Comparison of ENCODE assay signal across 1 cellular context in the genomic region with DNA sequence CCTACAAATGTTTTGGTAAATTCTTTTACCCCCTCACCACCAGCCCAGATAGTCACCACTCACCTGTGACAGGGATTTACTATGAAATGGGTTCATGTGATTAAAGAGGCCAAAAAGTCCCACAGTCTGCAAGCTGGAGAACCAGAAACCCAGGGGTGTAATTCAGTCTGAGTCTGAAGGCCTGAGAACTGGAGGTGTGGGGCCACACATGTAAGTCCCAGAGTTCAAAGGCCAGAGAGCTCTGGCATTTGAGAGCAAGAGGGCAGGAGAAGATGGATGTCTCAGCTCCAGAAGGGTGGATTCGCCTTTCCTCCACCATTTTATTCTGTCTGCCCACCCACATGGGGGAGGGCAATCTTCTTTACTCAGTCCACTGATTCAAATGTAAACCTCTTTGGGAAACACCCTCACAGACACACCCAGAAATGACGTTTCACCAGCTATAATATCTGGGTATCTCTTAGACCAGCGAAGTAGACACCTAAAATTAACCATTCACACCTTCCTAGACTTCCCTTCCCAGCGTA.
TF ChIP-seq lines count a peak whose summit lies in the region.

No MANE protein-coding gene starts in this region.

TF ChIP-seq in K562, 482 proteins besides CTCF, POLR2A, EP300 and RAD21 (continued from another document and continues in another):
- TF ChIP-seq, protein P1, sequence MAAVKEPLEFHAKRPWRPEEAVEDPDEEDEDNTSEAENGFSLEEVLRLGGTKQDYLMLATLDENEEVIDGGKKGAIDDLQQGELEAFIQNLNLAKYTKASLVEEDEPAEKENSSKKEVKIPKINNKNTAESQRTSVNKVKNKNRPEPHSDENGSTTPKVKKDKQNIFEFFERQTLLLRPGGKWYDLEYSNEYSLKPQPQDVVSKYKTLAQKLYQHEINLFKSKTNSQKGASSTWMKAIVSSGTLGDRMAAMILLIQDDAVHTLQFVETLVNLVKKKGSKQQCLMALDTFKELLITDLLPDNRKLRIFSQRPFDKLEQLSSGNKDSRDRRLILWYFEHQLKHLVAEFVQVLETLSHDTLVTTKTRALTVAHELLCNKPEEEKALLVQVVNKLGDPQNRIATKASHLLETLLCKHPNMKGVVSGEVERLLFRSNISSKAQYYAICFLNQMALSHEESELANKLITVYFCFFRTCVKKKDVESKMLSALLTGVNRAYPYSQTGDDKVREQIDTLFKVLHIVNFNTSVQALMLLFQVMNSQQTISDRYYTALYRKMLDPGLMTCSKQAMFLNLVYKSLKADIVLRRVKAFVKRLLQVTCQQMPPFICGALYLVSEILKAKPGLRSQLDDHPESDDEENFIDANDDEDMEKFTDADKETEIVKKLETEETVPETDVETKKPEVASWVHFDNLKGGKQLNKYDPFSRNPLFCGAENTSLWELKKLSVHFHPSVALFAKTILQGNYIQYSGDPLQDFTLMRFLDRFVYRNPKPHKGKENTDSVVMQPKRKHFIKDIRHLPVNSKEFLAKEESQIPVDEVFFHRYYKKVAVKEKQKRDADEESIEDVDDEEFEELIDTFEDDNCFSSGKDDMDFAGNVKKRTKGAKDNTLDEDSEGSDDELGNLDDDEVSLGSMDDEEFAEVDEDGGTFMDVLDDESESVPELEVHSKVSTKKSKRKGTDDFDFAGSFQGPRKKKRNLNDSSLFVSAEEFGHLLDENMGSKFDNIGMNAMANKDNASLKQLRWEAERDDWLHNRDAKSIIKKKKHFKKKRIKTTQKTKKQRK (IDR thresholded peaks at IDR 0.05; ENCODE audit: borderline replicate concordance, low read depth, low read length), result no peak
- TF ChIP-seq ATF1 (CRISPR knock-in tag; IDR thresholded peaks at IDR 0.05) (no peak), ATF1 (tag; IDR thresholded peaks at IDR 0.05) (no peak), KLF16 (IDR thresholded peaks at IDR 0.05) (no peak), ZNF384 (IDR thresholded peaks at IDR 0.05; ENCODE audit: low read depth, low read length) (no peak), PCBP1 (IDR thresholded peaks at IDR 0.05; ENCODE audit: low read depth, low read length, poor library complexity, severe bottlenecking) (no peak), ATF7 (IDR thresholded peaks at IDR 0.05) (no peak), FOXK1 (CRISPR knock-in tag; IDR thresholded peaks at IDR 0.05; ENCODE audit: borderline replicate concordance) (no peak), BMI1 (IDR thresholded peaks at IDR 0.05; ENCODE audit: low read length) (no peak), HDAC3 (IDR thresholded peaks at IDR 0.05; ENCODE audit: borderline replicate concordance, partially characterized antibody) (no peak), SIN3A (IDR thresholded peaks at IDR 0.05; ENCODE audit: borderline replicate concordance in 2 of 2, control insufficient read depth in 1 of 2, low read depth in 2 of 2, low read length in 2 of 2) (no peak), YY1 (IDR thresholded peaks at IDR 0.05; ENCODE audit: borderline replicate concordance in 1 of 3, control insufficient read depth in 1 of 3, extremely low read depth in 1 of 3, insufficient read depth in 3 of 3, insufficient read length in 1 of 3, insufficient replicate concordance in 2 of 3, low read depth in 1 of 3, low read length in 2 of 3) (peak in 1 of 3 experiments; percentile 63), POU5F1 (IDR thresholded peaks at IDR 0.05; ENCODE audit: borderline replicate concordance, low read depth, low read length, partially characterized antibody) (no peak), HSF4 (CRISPR knock-in tag; IDR thresholded peaks at IDR 0.05; ENCODE audit: borderline replicate concordance) (no peak; the same call in 1 of the 2 replicates), FOXJ3 (CRISPR knock-in tag; IDR thresholded peaks at IDR 0.05) (no peak), RBM22 (IDR thresholded peaks at IDR 0.05; ENCODE audit: low read depth, low read length, poor library complexity, severe bottlenecking) (no peak), HLTF (IDR thresholded peaks at IDR 0.05) (no peak), TSC22D4 (tag; IDR thresholded peaks at IDR 0.05) (no peak), HDAC8 (tag; IDR thresholded peaks at IDR 0.05) (peak; percentile 64; the same call in 1 of the 2 replicates), SMARCA4 (IDR thresholded peaks at IDR 0.05) (no peak), MIER1 (IDR thresholded peaks at IDR 0.05; ENCODE audit: low read depth) (no peak), CBX8 (IDR thresholded peaks at IDR 0.05; ENCODE audit: borderline replicate concordance, extremely low read depth, low read depth, low read length, poor library complexity, severe bottlenecking) (no peak), FIP1L1 (IDR thresholded peaks at IDR 0.05; ENCODE audit: low read depth, low read length, poor library complexity, severe bottlenecking) (no peak), TEAD1 (CRISPR knock-in tag; IDR thresholded peaks at IDR 0.05) (no peak), FOXM1 (IDR thresholded peaks at IDR 0.05; ENCODE audit: low read depth) (peak; percentile 89), FOXM1 (CRISPR knock-in tag; IDR thresholded peaks at IDR 0.05; ENCODE audit: low read depth) (no peak), FOXA3 (CRISPR knock-in tag; conservative IDR thresholded peaks at IDR 0.05 in 1 of 2, IDR thresholded peaks at IDR 0.05 in 1 of 2) (no peak), ZNF436 (CRISPR knock-in tag; IDR thresholded peaks at IDR 0.05) (no peak), TAF15 (IDR thresholded peaks at IDR 0.05; ENCODE audit: low read depth, low read length) (no peak), ELF4 (CRISPR knock-in tag; IDR thresholded peaks at IDR 0.05) (no peak), TAF1 (IDR thresholded peaks at IDR 0.05; ENCODE audit: control insufficient read depth, extremely low read depth, insufficient read depth, low read length, severe bottlenecking) (no peak)
- TF ChIP-seq, protein P2, sequence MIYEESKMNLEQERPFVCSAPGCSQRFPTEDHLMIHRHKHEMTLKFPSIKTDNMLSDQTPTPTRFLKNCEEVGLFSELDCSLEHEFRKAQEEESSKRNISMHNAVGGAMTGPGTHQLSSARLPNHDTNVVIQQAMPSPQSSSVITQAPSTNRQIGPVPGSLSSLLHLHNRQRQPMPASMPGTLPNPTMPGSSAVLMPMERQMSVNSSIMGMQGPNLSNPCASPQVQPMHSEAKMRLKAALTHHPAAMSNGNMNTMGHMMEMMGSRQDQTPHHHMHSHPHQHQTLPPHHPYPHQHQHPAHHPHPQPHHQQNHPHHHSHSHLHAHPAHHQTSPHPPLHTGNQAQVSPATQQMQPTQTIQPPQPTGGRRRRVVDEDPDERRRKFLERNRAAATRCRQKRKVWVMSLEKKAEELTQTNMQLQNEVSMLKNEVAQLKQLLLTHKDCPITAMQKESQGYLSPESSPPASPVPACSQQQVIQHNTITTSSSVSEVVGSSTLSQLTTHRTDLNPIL (CRISPR knock-in tag; IDR thresholded peaks at IDR 0.05), result no peak
- TF ChIP-seq, protein P3, sequence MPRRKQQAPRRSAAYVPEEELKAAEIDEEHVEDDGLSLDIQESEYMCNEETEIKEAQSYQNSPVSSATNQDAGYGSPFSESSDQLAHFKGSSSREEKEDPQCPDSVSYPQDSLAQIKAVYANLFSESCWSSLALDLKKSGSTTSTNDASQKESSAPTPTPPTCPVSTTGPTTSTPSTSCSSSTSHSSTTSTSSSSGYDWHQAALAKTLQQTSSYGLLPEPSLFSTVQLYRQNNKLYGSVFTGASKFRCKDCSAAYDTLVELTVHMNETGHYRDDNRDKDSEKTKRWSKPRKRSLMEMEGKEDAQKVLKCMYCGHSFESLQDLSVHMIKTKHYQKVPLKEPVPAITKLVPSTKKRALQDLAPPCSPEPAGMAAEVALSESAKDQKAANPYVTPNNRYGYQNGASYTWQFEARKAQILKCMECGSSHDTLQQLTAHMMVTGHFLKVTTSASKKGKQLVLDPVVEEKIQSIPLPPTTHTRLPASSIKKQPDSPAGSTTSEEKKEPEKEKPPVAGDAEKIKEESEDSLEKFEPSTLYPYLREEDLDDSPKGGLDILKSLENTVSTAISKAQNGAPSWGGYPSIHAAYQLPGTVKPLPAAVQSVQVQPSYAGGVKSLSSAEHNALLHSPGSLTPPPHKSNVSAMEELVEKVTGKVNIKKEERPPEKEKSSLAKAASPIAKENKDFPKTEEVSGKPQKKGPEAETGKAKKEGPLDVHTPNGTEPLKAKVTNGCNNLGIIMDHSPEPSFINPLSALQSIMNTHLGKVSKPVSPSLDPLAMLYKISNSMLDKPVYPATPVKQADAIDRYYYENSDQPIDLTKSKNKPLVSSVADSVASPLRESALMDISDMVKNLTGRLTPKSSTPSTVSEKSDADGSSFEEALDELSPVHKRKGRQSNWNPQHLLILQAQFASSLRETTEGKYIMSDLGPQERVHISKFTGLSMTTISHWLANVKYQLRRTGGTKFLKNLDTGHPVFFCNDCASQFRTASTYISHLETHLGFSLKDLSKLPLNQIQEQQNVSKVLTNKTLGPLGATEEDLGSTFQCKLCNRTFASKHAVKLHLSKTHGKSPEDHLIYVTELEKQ (CRISPR knock-in tag; IDR thresholded peaks at IDR 0.05), result no peak
- TF ChIP-seq, protein P4, sequence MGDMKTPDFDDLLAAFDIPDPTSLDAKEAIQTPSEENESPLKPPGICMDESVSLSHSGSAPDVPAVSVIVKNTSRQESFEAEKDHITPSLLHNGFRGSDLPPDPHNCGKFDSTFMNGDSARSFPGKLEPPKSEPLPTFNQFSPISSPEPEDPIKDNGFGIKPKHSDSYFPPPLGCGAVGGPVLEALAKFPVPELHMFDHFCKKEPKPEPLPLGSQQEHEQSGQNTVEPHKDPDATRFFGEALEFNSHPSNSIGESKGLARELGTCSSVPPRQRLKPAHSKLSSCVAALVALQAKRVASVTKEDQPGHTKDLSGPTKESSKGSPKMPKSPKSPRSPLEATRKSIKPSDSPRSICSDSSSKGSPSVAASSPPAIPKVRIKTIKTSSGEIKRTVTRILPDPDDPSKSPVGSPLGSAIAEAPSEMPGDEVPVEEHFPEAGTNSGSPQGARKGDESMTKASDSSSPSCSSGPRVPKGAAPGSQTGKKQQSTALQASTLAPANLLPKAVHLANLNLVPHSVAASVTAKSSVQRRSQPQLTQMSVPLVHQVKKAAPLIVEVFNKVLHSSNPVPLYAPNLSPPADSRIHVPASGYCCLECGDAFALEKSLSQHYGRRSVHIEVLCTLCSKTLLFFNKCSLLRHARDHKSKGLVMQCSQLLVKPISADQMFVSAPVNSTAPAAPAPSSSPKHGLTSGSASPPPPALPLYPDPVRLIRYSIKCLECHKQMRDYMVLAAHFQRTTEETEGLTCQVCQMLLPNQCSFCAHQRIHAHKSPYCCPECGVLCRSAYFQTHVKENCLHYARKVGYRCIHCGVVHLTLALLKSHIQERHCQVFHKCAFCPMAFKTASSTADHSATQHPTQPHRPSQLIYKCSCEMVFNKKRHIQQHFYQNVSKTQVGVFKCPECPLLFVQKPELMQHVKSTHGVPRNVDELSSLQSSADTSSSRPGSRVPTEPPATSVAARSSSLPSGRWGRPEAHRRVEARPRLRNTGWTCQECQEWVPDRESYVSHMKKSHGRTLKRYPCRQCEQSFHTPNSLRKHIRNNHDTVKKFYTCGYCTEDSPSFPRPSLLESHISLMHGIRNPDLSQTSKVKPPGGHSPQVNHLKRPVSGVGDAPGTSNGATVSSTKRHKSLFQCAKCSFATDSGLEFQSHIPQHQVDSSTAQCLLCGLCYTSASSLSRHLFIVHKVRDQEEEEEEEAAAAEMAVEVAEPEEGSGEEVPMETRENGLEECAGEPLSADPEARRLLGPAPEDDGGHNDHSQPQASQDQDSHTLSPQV (IDR thresholded peaks at IDR 0.05), result peak; percentile 13; the same call in 1 of the 2 replicates
- TF ChIP-seq, protein P5, sequence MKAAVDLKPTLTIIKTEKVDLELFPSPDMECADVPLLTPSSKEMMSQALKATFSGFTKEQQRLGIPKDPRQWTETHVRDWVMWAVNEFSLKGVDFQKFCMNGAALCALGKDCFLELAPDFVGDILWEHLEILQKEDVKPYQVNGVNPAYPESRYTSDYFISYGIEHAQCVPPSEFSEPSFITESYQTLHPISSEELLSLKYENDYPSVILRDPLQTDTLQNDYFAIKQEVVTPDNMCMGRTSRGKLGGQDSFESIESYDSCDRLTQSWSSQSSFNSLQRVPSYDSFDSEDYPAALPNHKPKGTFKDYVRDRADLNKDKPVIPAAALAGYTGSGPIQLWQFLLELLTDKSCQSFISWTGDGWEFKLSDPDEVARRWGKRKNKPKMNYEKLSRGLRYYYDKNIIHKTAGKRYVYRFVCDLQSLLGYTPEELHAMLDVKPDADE (conservative IDR thresholded peaks at IDR 0.05; ENCODE audit: control insufficient read depth, low read depth, low read length), result no peak
- TF ChIP-seq, protein P6, sequence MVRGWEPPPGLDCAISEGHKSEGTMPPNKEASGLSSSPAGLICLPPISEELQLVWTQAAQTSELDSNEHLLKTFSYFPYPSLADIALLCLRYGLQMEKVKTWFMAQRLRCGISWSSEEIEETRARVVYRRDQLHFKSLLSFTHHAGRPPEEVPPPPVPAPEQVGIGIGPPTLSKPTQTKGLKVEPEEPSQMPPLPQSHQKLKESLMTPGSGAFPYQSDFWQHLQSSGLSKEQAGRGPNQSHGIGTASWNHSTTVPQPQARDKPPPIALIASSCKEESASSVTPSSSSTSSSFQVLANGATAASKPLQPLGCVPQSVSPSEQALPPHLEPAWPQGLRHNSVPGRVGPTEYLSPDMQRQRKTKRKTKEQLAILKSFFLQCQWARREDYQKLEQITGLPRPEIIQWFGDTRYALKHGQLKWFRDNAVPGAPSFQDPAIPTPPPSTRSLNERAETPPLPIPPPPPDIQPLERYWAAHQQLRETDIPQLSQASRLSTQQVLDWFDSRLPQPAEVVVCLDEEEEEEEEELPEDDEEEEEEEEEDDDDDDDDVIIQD (CRISPR knock-in tag; IDR thresholded peaks at IDR 0.05), result no peak
- TF ChIP-seq, protein P7, sequence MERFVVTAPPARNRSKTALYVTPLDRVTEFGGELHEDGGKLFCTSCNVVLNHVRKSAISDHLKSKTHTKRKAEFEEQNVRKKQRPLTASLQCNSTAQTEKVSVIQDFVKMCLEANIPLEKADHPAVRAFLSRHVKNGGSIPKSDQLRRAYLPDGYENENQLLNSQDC (CRISPR knock-in tag; IDR thresholded peaks at IDR 0.05), result no peak
- TF ChIP-seq, protein P8, sequence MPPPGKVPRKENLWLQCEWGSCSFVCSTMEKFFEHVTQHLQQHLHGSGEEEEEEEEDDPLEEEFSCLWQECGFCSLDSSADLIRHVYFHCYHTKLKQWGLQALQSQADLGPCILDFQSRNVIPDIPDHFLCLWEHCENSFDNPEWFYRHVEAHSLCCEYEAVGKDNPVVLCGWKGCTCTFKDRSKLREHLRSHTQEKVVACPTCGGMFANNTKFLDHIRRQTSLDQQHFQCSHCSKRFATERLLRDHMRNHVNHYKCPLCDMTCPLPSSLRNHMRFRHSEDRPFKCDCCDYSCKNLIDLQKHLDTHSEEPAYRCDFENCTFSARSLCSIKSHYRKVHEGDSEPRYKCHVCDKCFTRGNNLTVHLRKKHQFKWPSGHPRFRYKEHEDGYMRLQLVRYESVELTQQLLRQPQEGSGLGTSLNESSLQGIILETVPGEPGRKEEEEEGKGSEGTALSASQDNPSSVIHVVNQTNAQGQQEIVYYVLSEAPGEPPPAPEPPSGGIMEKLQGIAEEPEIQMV (tag; conservative IDR thresholded peaks at IDR 0.05; ENCODE audit: low read depth), result peak; percentile 50; the same call in 1 of the 2 replicates
